10 cellular contexts compared by ENCODE assay signal in genomic region chr2:37583867-37584266, GRCh38.
DNase-seq lines count a peak whose midpoint lies in the region; ATAC-seq and TF ChIP-seq lines count a peak whose summit lies in the region.
"Had no signal": no experiment of that assay in that cellular context is flagged by ENCODE, and none has a peak within 500 bp of the region (broad histone marks: within the 10 kb centered on the region; RNA-seq: fewer than 3 reads in every experiment).

No MANE protein-coding gene starts in this region.

- peak overlapping the region; percentile 93 for H2BK20ac ChIP-seq in IMR-90 (ENCODE audit: low read depth, low read length)

- H3K14ac ChIP-seq in IMR-90 (replicated peaks; ENCODE audit: low read depth, low read length): peak overlapping the region; percentile 54

- no TSS peak for BruUV-seq in IMR-90 (replicated peaks; lab: Mats Ljungman, UMichigan)

- peaks cover 0 to 7% (median 4%) of the 10 kb centered on the region in 5 experiments for H3K9me3 Mint-ChIP-seq in brain

- H3K23ac ChIP-seq in IMR-90 (ENCODE audit: low read depth, low read length): no peak overlapping the region; the same call in 1 of the 2 replicates

- POLR2A ChIA-PET in IMR-90 (lab: Charles Lee; ENCODE audit: unreplicated experiment) (no interaction called here), HEK293T (lab: Yijun Ruan, JAX) (no interaction called here)

- H3K18ac ChIP-seq in IMR-90 (ENCODE audit: low read depth, low read length): peak overlapping the region; percentile 99

- peak overlapping the region; percentile 73; the same call in 1 of the 2 replicates for H3K4ac ChIP-seq in IMR-90 (ENCODE audit: low read depth, low read length)

- intact Hi-C loops in IMR-90 (cut with micrococcal nuclease) (no loop called here), left ventricle myocardium inferior (cut with micrococcal nuclease) (no loop called here)

- no peak overlapping the region for H2AFZ ChIP-seq in IMR-90 (replicated peaks; ENCODE audit: low read length, poor library complexity)

- peak overlapping the region; percentile 20 to 68 (median 36) for H3K27ac Mint-ChIP-seq in brain

- H3K27me3 ChIP-seq in IMR-90 (ENCODE audit: control insufficient read depth, insufficient read depth, low read length) (no peaks in the 10 kb centered on the region), left ventricle myocardium inferior (ENCODE audit: low read depth) (no peaks in the 10 kb centered on the region)

- H2AK5ac ChIP-seq in IMR-90 (ENCODE audit: low read depth, low read length): peak overlapping the region; percentile 86; the same call in 1 of the 2 replicates

- DNase-seq in AG08396 (ENCODE audit: low spot score) (peak; percentile 29), IMR-90 (peak; percentile 74), HEK293T (ENCODE audit: extremely low spot score) (no peak), amniotic stem cell (lab: John Stamatoyannopoulos, UW) (no peak), left ventricle myocardium inferior (no peak)
- DNase-seq: NCI-H226 had no signal

- no peaks in the 10 kb centered on the region for H3K79me1 ChIP-seq in IMR-90 (ENCODE audit: low read depth in 1 of 2, low read length in 2 of 2)

- H3K36me3 Mint-ChIP-seq in brain: no peaks in the 10 kb centered on the region

- dilution Hi-C loops in IMR-90 (cut with HindIII; ENCODE audit: low sequenced_read_pairs, unreplicated experiment): no loop called here

- no peaks in the 10 kb centered on the region for H3K36me3 ChIP-seq in IMR-90 (ENCODE audit: control insufficient read depth, insufficient read depth, low read length)
- H3K36me3 ChIP-seq in mesodermal cell (ENCODE audit: control insufficient read depth, insufficient read depth, low read length): no peaks in the 10 kb centered on the region
- no peaks in the 10 kb centered on the region for H3K36me3 ChIP-seq in left ventricle myocardium inferior

- CTCF ChIA-PET in IMR-90 (lab: Yijun Ruan, JAX): interaction anchor here (0.5 kb wide), 1 partner anchor 188 kb away, joined by 3 read pairs; no protein-coding TSS in a partner anchor
- CTCF ChIA-PET in HEK293T (lab: Yijun Ruan, JAX): no interaction called here

- H4K5ac ChIP-seq in IMR-90 (ENCODE audit: low read depth, low read length): peak overlapping the region; percentile 72

- H3K27me3 Mint-ChIP-seq in brain: no peaks in the 10 kb centered on the region

- no CpG with 5 or more reads among the region's 2 CpGs for WGBS in IMR-90 (ENCODE audit: extremely low coverage in 2 of 2, insufficient read length in 1 of 2), 2 experiments
- WGBS in mesodermal cell (ENCODE audit: insufficient coverage in 2 of 2), 2 experiments: 67 to 80% methylated on average over 1 of the region's 2 CpGs

- no peak for TF ChIP-seq POLR2A in IMR-90 (IDR thresholded peaks at IDR 0.05; ENCODE audit: low read depth, low read length)

- TF ChIP-seq CTCF in IMR-90 (conservative IDR thresholded peaks at IDR 0.05; ENCODE audit: low read depth, low read length) (no peak), brain (conservative IDR thresholded peaks at IDR 0.05) (no peak), left ventricle myocardium inferior (IDR thresholded peaks at IDR 0.05; ENCODE audit: borderline replicate concordance) (no peak)

- ATAC-seq in IMR-90 (ENCODE audit: low read depth): peak; percentile 42
- no peak for ATAC-seq in HG03378 (IDR thresholded peaks at IDR 0.05; ENCODE audit: unreplicated experiment)
- ATAC-seq: K562 had no signal

- peak overlapping the region; percentile 53; the same call in 1 of the 2 replicates for H3K9ac ChIP-seq in IMR-90 (ENCODE audit: low read depth, low read length)

- in situ Hi-C loops in IMR-90 (cut with MboI; ENCODE audit: low sequenced_read_pairs): no loop called here

- H2BK120ac ChIP-seq in IMR-90 (ENCODE audit: low read depth, low read length): peak overlapping the region; percentile 80

- H3K9me3 ChIP-seq in IMR-90 (ENCODE audit: control insufficient read depth, insufficient read depth, low read length): no peaks in the 10 kb centered on the region
- H3K9me3 ChIP-seq in mesodermal cell (ENCODE audit: control insufficient read depth, low read length): peaks cover 16% of the 10 kb centered on the region
- H3K9me3 ChIP-seq in left ventricle myocardium inferior (replicated peaks): peaks cover 8% of the 10 kb centered on the region

- H3K9me1 ChIP-seq in IMR-90 (ENCODE audit: insufficient read depth, low read length): peaks cover 13% of the 10 kb centered on the region

- H3K4me3 ChIP-seq in IMR-90 (ENCODE audit: insufficient read depth, low read depth, low read length): no peak overlapping the region
- no peak overlapping the region for H3K4me3 ChIP-seq in mesodermal cell (ENCODE audit: extremely low read depth, insufficient read depth, low read length, poor library complexity, severe bottlenecking)
- no peak overlapping the region for H3K4me3 ChIP-seq in left ventricle myocardium inferior
- H3K4me3 ChIP-seq: K562 had no signal

- H3K56ac ChIP-seq in IMR-90 (ENCODE audit: extremely low read depth, insufficient read depth, low read length): peak overlapping the region; percentile 61

- no peak for TF ChIP-seq RAD21 in IMR-90 (IDR thresholded peaks at IDR 0.05; ENCODE audit: low read length)

- H2AK9ac ChIP-seq in IMR-90 (replicated peaks; ENCODE audit: low read depth, low read length, poor library complexity): no peak overlapping the region

- H2BK5ac ChIP-seq in IMR-90 (ENCODE audit: low read depth, low read length, poor library complexity, severe bottlenecking): peak overlapping the region; percentile 66

- H3K4me1 Mint-ChIP-seq in brain: peaks cover 49% of the 10 kb centered on the region

- peak overlapping the region; percentile 64; the same call in 1 of the 2 replicates for H3K27ac ChIP-seq in IMR-90 (ENCODE audit: insufficient read depth, low read length)
- H3K27ac ChIP-seq in mesodermal cell (ENCODE audit: low read depth, low read length, severe bottlenecking): peak overlapping the region; percentile 88
- no peak overlapping the region for H3K27ac ChIP-seq in left ventricle myocardium inferior (replicated peaks)

- H3K4me3 Mint-ChIP-seq in brain: peak overlapping the region in 1 of 5 experiments; percentile 10

- H3K4me2 ChIP-seq in IMR-90 (ENCODE audit: low read depth, low read length): peak overlapping the region; percentile 66; the same call in 1 of the 2 replicates

- H3K4me1 ChIP-seq in IMR-90 (ENCODE audit: control insufficient read depth, insufficient read depth, low read length) (peaks cover 17% of the 10 kb centered on the region), mesodermal cell (ENCODE audit: control insufficient read depth, insufficient read depth, low read length, poor library complexity, severe bottlenecking) (peaks cover 58% of the 10 kb centered on the region), left ventricle myocardium inferior (peaks cover 40% of the 10 kb centered on the region)

- H4K8ac ChIP-seq in IMR-90 (ENCODE audit: low read depth in 2 of 2, low read length in 2 of 2): peak overlapping the region; percentile 66 to 70; a peak in 3 of 4 replicates

- peaks cover 3% of the 10 kb centered on the region; the same call in 1 of the 2 replicates for H4K20me1 ChIP-seq in IMR-90 (ENCODE audit: insufficient read depth, low read length)

- H2BK15ac ChIP-seq in IMR-90 (ENCODE audit: low read depth, low read length): peak overlapping the region; percentile 98

- H4K91ac ChIP-seq in IMR-90 (ENCODE audit: insufficient read depth, low read depth, low read length): peak overlapping the region; percentile 53

TF ChIP-seq in IMR-90, 13 proteins besides CTCF, POLR2A, EP300 and RAD21:
- TF ChIP-seq SMC3 (IDR thresholded peaks at IDR 0.05; ENCODE audit: low read depth, low read length) (no peak), RFX5 (IDR thresholded peaks at IDR 0.05; ENCODE audit: low read depth, low read length) (no peak), CHD1 (IDR thresholded peaks at IDR 0.05; ENCODE audit: low read depth, low read length) (no peak), USF2 (IDR thresholded peaks at IDR 0.05; ENCODE audit: low read depth, low read length) (no peak), FOS (IDR thresholded peaks at IDR 0.05; ENCODE audit: low read depth, low read length) (peak; percentile 70)

TF ChIP-seq in HEK293T, 16 proteins besides CTCF, POLR2A, EP300 and RAD21:
- TF ChIP-seq SUZ12 (IDR thresholded peaks at IDR 0.05) (no peak), ELF4 (IDR thresholded peaks at IDR 0.05) (no peak), TARDBP (IDR thresholded peaks at IDR 0.05) (no peak), LEF1 (IDR thresholded peaks at IDR 0.05; ENCODE audit: borderline replicate concordance) (no peak), FOXA1 (IDR thresholded peaks at IDR 0.05) (no peak), ARNT (IDR thresholded peaks at IDR 0.05) (no peak)
- TF ChIP-seq, protein P1, sequence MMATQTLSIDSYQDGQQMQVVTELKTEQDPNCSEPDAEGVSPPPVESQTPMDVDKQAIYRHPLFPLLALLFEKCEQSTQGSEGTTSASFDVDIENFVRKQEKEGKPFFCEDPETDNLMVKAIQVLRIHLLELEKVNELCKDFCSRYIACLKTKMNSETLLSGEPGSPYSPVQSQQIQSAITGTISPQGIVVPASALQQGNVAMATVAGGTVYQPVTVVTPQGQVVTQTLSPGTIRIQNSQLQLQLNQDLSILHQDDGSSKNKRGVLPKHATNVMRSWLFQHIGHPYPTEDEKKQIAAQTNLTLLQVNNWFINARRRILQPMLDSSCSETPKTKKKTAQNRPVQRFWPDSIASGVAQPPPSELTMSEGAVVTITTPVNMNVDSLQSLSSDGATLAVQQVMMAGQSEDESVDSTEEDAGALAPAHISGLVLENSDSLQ (IDR thresholded peaks at IDR 0.05): no peak

Comparison
In these comparisons a context has a peak if more than half of its experiments do, and no peak if none do; other contexts are left out.
1. DNase-seq: peak in AG08396 (single experiment) and IMR-90 (single experiment); none in HEK293T (single experiment), amniotic stem cell (single experiment) and left ventricle myocardium inferior (single experiment).